ENCODE assay signal across 8 cellular contexts in the genomic region with DNA sequence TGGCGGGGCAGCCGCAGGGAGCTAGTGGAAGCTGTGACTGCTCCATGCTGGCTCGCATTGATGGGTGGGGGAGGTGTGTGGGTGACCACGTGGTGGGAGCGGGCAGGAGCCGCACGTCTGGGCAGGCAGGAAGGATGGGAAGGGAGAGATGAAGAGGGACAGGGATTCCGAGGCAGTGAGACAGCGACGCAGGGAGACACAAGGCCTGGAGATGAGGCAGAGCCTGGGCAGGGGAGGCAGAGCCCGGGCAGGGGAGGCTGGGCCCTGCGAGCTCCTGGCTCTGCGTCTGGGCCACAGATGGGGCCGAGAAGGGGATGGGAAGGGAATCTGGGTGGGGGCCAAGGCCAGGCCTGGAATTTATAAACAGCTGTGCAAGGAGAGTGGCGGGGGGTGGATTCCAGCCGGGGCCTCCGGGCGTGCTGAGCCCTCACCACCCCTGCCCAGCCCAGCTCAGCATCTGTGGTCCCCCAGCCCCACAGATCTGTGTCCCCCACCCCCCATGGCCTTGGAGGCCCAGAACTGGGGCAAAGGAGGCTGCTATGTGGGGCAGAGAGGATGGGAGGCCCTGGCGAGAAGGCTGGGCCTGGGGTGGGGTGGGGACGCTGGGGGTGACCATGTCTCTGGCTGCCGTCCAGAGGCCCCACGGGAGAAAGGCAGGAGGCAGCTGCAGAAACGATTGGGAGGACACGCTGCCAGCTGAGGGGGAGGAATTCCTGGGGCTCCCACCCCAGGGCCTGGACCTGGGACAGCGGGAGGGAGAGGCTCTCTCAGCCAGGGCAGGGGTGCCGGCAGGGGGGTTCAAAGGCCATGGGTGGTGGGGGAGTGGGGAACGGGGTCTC. TPM values are rescaled to one million over a fixed set of nuclear protein-coding genes. Genes with fewer than 3 reads are reported as not detected.
A peak's percentile ranks its signal among the peaks of the same experiment; 100 is the strongest.
DNase-seq lines count a peak whose midpoint lies in the region; ATAC-seq and TF ChIP-seq lines count a peak whose summit lies in the region.

No MANE protein-coding gene starts in this region.

- H3K27ac Mint-ChIP-seq in activated CD4-positive, alpha-beta T cell treated with anti-CD3 and anti-CD28 coated beads for 36 hours = no peak overlapping the region

- intact Hi-C loops in cardiac septum (cut with DNase I) = loop anchor here (1.0 kb wide), 2 partner anchors 24 to 59 kb away; a partner anchor contains a TSS
- intact Hi-C loops in activated CD4-positive, alpha-beta T cell treated with anti-CD3 and anti-CD28 coated beads for 36 hours (cut with DNase I, micrococcal nuclease) = no loop called here

- CTCF ChIA-PET in activated CD4-positive, alpha-beta T cell treated with anti-CD3 and anti-CD28 coated beads for 36 hours (lab: Charles Lee) = no interaction called here

- H3K4me3 Mint-ChIP-seq in activated CD4-positive, alpha-beta T cell treated with anti-CD3 and anti-CD28 coated beads for 36 hours = no peak overlapping the region

- H3K36me3 Mint-ChIP-seq in activated CD4-positive, alpha-beta T cell treated with anti-CD3 and anti-CD28 coated beads for 36 hours (ENCODE audit: low read depth) = no peaks in the 10 kb centered on the region

- no peak for TF ChIP-seq CTCF in WI38 (IDR thresholded peaks at IDR 0.05; ENCODE audit: low read depth, low read length)

- in situ Hi-C loops in G401 (cut with HindIII; ENCODE audit: low sequenced_read_pairs) = no loop called here

- peak overlapping the region; percentile 40 for H3K4me3 ChIP-seq in WI38 (ENCODE audit: low read depth, low read length)

- peaks cover 3% of the 10 kb centered on the region for H3K4me1 Mint-ChIP-seq in activated CD4-positive, alpha-beta T cell treated with anti-CD3 and anti-CD28 coated beads for 36 hours

- H3K27me3 Mint-ChIP-seq in activated CD4-positive, alpha-beta T cell treated with anti-CD3 and anti-CD28 coated beads for 36 hours = peaks cover 25% of the 10 kb centered on the region

- POLR2A ChIA-PET in activated CD4-positive, alpha-beta T cell treated with anti-CD3 and anti-CD28 coated beads for 36 hours (lab: Charles Lee) = interaction anchor here (0.6 kb wide), 1 partner anchor 105 kb away, joined by 3 read pairs; no protein-coding TSS in a partner anchor

- ATAC-seq in HG02885 (IDR thresholded peaks at IDR 0.05; ENCODE audit: poor library complexity, unreplicated experiment) (no peak), GM19397 (IDR thresholded peaks at IDR 0.05; ENCODE audit: unreplicated experiment) (no peak)
- ATAC-seq in activated CD4-positive, alpha-beta T cell treated with anti-CD3 and anti-CD28 coated beads for 36 hours = no peak

- DNase-seq in G401 (ENCODE audit: low spot score) (peak; percentile 42), cardiac septum (ENCODE audit: low spot score) (peak; percentile 89), pulmonary artery endothelial cell (ENCODE audit: low read depth, low spot score) (peak; percentile 36)
- no peak for DNase-seq in stimulated activated CD4-positive, alpha-beta T cell treated with anti-CD3 and anti-CD28 coated beads, Interleukin-12 subunit alpha, Interleukin-12 subunit beta, amount 100 ng/mL, for 4 hours
- no peak for DNase-seq in activated CD4-positive, alpha-beta T cell treated with anti-CD3 and anti-CD28 coated beads for 36 hours

- no peaks in the 10 kb centered on the region for H3K9me3 Mint-ChIP-seq in activated CD4-positive, alpha-beta T cell treated with anti-CD3 and anti-CD28 coated beads for 36 hours (ENCODE audit: low read depth)

RNA-seq across cellular contexts. Expression of a gene that starts 6.0 kb away (rescaled TPM):
- total RNA-seq in G401 (2014; rRNA removed; shearing (Covaris generic)) = not detected in 2 replicates
- total RNA-seq in cardiac septum (42.6 TPM), pulmonary artery endothelial cell (97.5 and 98.8 TPM in 2 replicates)
- total RNA-seq in activated CD4-positive, alpha-beta T cell treated with anti-CD3 and anti-CD28 coated beads for 36 hours = 1 to 10 TPM; 1.6 to 2.5 TPM

RNA-seq across cellular contexts. Expression of a gene that starts 26.1 kb away (rescaled TPM):
- 431 and 471 TPM in 2 replicates for total RNA-seq in G401 (2014; rRNA removed; shearing (Covaris generic))
- total RNA-seq in cardiac septum (136 TPM), pulmonary artery endothelial cell (73.4 and 129 TPM in 2 replicates)
- total RNA-seq in activated CD4-positive, alpha-beta T cell treated with anti-CD3 and anti-CD28 coated beads for 36 hours = 100 to 1,000 TPM; 317 to 374 TPM

RNA-seq across cellular contexts. Expression of a gene that starts 59.2 kb away (rescaled TPM):
- total RNA-seq in G401 (2014; rRNA removed; shearing (Covaris generic)) = 322 and 424 TPM in 2 replicates
- total RNA-seq in cardiac septum (944 TPM), pulmonary artery endothelial cell (212 and 296 TPM in 2 replicates)
- 100 to 1,000 TPM; 150 to 178 TPM for total RNA-seq in activated CD4-positive, alpha-beta T cell treated with anti-CD3 and anti-CD28 coated beads for 36 hours

Comparison
In these comparisons a context has a peak if more than half of its experiments do, and no peak if none do; other contexts are left out.
1. DNase-seq: peak in G401 (single experiment), cardiac septum (single experiment) and pulmonary artery endothelial cell (single experiment); none in stimulated activated CD4-positive, alpha-beta T cell treated with anti-CD3 and anti-CD28 coated beads, Interleukin-12 subunit alpha, Interleukin-12 subunit beta, amount 100 ng/mL, for 4 hours (single experiment) and activated CD4-positive, alpha-beta T cell treated with anti-CD3 and anti-CD28 coated beads for 36 hours (single experiment).
2. RNA of a gene that starts 6.0 kb away (total RNA-seq): 97.5 to 98.8 TPM in pulmonary artery endothelial cell and 42.6 TPM in cardiac septum (single experiment); 1.6 to 2.5 TPM in activated CD4-positive, alpha-beta T cell treated with anti-CD3 and anti-CD28 coated beads for 36 hours and not detected in G401; every median in the first group is over 10 times any median in the second.